ENCODE assay signal across 1 cellular context in genomic region chr14:93322886-93323596, GRCh38.
TF ChIP-seq lines count a peak whose summit lies in the region.

No MANE protein-coding gene starts in this region.

TF ChIP-seq in H1, 55 proteins besides CTCF, POLR2A, EP300 and RAD21:
- TF ChIP-seq ATF3 (IDR thresholded peaks at IDR 0.05; ENCODE audit: insufficient read depth, low read depth, low read length) (no peak), CBX5 (IDR thresholded peaks at IDR 0.05; ENCODE audit: low read depth, low read length) (no peak), TAF7 (optimal IDR thresholded peaks at IDR 0.05; ENCODE audit: borderline replicate concordance, low read depth, low read length) (no peak), TAF1 (IDR thresholded peaks at IDR 0.05; ENCODE audit: low read depth, low read length) (no peak), ASH2L (IDR thresholded peaks at IDR 0.05; ENCODE audit: low read length) (no peak), TEAD4 (IDR thresholded peaks at IDR 0.05; ENCODE audit: low read depth, low read length) (no peak), RFX5 (IDR thresholded peaks at IDR 0.05; ENCODE audit: borderline replicate concordance, low read depth, low read length) (no peak), SP1 (IDR thresholded peaks at IDR 0.05; ENCODE audit: low read depth, low read length) (no peak), KDM4A (IDR thresholded peaks at IDR 0.05; ENCODE audit: low read depth, low read length, severe bottlenecking) (no peak), RBBP5 (IDR thresholded peaks at IDR 0.05; ENCODE audit: borderline replicate concordance, low read depth, low read length) (no peak), SUZ12 (IDR thresholded peaks at IDR 0.05; ENCODE audit: low read length) (no peak), SAP30 (IDR thresholded peaks at IDR 0.05; ENCODE audit: insufficient read depth, insufficient replicate concordance, low read length) (no peak), FOSL1 (IDR thresholded peaks at IDR 0.05; ENCODE audit: insufficient read depth, low read depth, low read length) (no peak), GTF2F1 (IDR thresholded peaks at IDR 0.05; ENCODE audit: borderline replicate concordance, low read depth, low read length) (no peak), KDM5A (IDR thresholded peaks at IDR 0.05; ENCODE audit: low read length) (no peak)
